ENCODE assay signal across 9 cellular contexts in genomic region chr7:151166629-151167196, GRCh38. TPM values are rescaled to one million over a fixed set of nuclear protein-coding genes. Genes with fewer than 3 reads are reported as not detected.
DNase-seq lines count a peak whose midpoint lies in the region; ATAC-seq and TF ChIP-seq lines count a peak whose summit lies in the region.
"Had no signal": no experiment of that assay in that cellular context is flagged by ENCODE, and none has a peak within 500 bp of the region (broad histone marks: within the 10 kb centered on the region; RNA-seq: fewer than 3 reads in every experiment).

No MANE protein-coding gene starts in this region.

- no peak overlapping the region for H3K4me3 ChIP-seq in brain microvascular endothelial cell (ENCODE audit: low read depth, low read length)
- H3K4me3 ChIP-seq in tibial artery, result peak overlapping the region; percentile 31 to 44

- no peak for DNase-seq in activated naive CD4-positive, alpha-beta T cell treated with anti-CD3 and anti-CD28 coated beads for 36 hours
- no peak for DNase-seq in activated naive CD4-positive, alpha-beta T cell treated with anti-CD3 and anti-CD28 coated beads, Interleukin-2, amount 50 U/mL, for 16 hours
- no peak for DNase-seq in brain microvascular endothelial cell
- no peak for DNase-seq in memory B cell (ENCODE audit: low spot score in 2 of 2)
- DNase-seq in tibial artery, result no peak
- no peak for DNase-seq in ecto neural progenitor cell (ENCODE audit: low spot score)
- no peak for DNase-seq in NCI-H2196 (lab: John Stamatoyannopoulos, UW; ENCODE audit: unreplicated experiment)
- DNase-seq in GM19240 (ENCODE audit: insufficient read length, low spot score), result no peak
- DNase-seq: activated CD8-positive, alpha-beta memory T cell treated with anti-CD3 and anti-CD28 coated beads for 24 hours had no signal

- CTCF ChIA-PET in activated naive CD4-positive, alpha-beta T cell treated with anti-CD3 and anti-CD28 coated beads for 36 hours (lab: Charles Lee), result interaction anchor here (0.7 to 1.8 kb wide), 7 partner anchors 10 to 340 kb away, joined by 3 to 9 read pairs (median 3); partner anchors contain the start of gene ABCF2

- intact Hi-C loops in activated naive CD4-positive, alpha-beta T cell treated with anti-CD3 and anti-CD28 coated beads for 36 hours (cut with micrococcal nuclease), result no loop called here
- intact Hi-C loops in tibial artery (cut with DNase I; ENCODE audit: low total_unique reads), result no loop called here

- H3K9me3 ChIP-seq in tibial artery, result no peaks in the 10 kb centered on the region

- in situ Hi-C loops in brain microvascular endothelial cell (cut with HindIII; ENCODE audit: low pct_ligation_motif_present, low sequenced_read_pairs), result no loop called here

- H3K36me3 ChIP-seq in brain microvascular endothelial cell (replicated peaks) (no peaks in the 10 kb centered on the region), tibial artery (no peaks in the 10 kb centered on the region)

- H3K36me3 Mint-ChIP-seq in activated naive CD4-positive, alpha-beta T cell treated with anti-CD3 and anti-CD28 coated beads for 36 hours (ENCODE audit: low read depth), result no peaks in the 10 kb centered on the region
- H3K36me3 Mint-ChIP-seq in memory B cell, result no peaks in the 10 kb centered on the region

- ATAC-seq in memory B cell (ENCODE audit: low read depth), result no peak

- peaks cover 0 to 19% (median 18%) of the 10 kb centered on the region in 4 donors for H3K4me1 ChIP-seq in tibial artery

- peak overlapping the region; percentile 34 for H3K4me3 Mint-ChIP-seq in activated naive CD4-positive, alpha-beta T cell treated with anti-CD3 and anti-CD28 coated beads for 36 hours
- H3K4me3 Mint-ChIP-seq in memory B cell, result peak overlapping the region; percentile 62

- H3K27me3 ChIP-seq in brain microvascular endothelial cell (replicated peaks), result peaks cover 61% of the 10 kb centered on the region
- H3K27me3 ChIP-seq in tibial artery, result peaks cover 0 to 80% of the 10 kb centered on the region in 2 donors

- TF ChIP-seq CTCF in brain microvascular endothelial cell (IDR thresholded peaks at IDR 0.05; ENCODE audit: low read depth, low read length, missing control alignments) (peak; percentile 1), tibial artery (IDR thresholded peaks at IDR 0.05) (no peak)

- H3K27ac Mint-ChIP-seq in activated naive CD4-positive, alpha-beta T cell treated with anti-CD3 and anti-CD28 coated beads for 36 hours, result no peak overlapping the region
- H3K27ac Mint-ChIP-seq in memory B cell, result no peak overlapping the region

- no peaks in the 10 kb centered on the region for H3K9me3 Mint-ChIP-seq in activated naive CD4-positive, alpha-beta T cell treated with anti-CD3 and anti-CD28 coated beads for 36 hours
- H3K9me3 Mint-ChIP-seq in memory B cell, result no peaks in the 10 kb centered on the region

- H3K27me3 Mint-ChIP-seq in activated naive CD4-positive, alpha-beta T cell treated with anti-CD3 and anti-CD28 coated beads for 36 hours (ENCODE audit: low read depth), result peaks cover 38% of the 10 kb centered on the region
- peaks cover 21% of the 10 kb centered on the region for H3K27me3 Mint-ChIP-seq in memory B cell

- peaks cover 7% of the 10 kb centered on the region for H3K4me1 Mint-ChIP-seq in activated naive CD4-positive, alpha-beta T cell treated with anti-CD3 and anti-CD28 coated beads for 36 hours (ENCODE audit: low read depth)
- H3K4me1 Mint-ChIP-seq in memory B cell, result peaks cover 11% of the 10 kb centered on the region

- H3K27ac ChIP-seq in brain microvascular endothelial cell, result no peak overlapping the region
- H3K27ac ChIP-seq in tibial artery, result no peak overlapping the region

RNA-seq across cellular contexts. Expression of gene GBX1, which starts 0.8 kb away (rescaled TPM):
- total RNA-seq in activated naive CD4-positive, alpha-beta T cell treated with anti-CD3 and anti-CD28 coated beads for 36 hours, result not detected

RNA-seq across cellular contexts. Expression of gene ASB10, which starts 20.3 kb away (rescaled TPM):
- not detected for total RNA-seq in activated naive CD4-positive, alpha-beta T cell treated with anti-CD3 and anti-CD28 coated beads for 36 hours

RNA-seq across cellular contexts. Expression of gene H2BK1, which starts 43.6 kb away (rescaled TPM):
- not detected for total RNA-seq in activated naive CD4-positive, alpha-beta T cell treated with anti-CD3 and anti-CD28 coated beads for 36 hours
